Comparison of ENCODE assay signal across 9 cellular contexts in genomic region chr19:39671739-39672363, GRCh38. TPM values are rescaled to one million over a fixed set of nuclear protein-coding genes. Genes with fewer than 3 reads are reported as not detected.
DNase-seq lines count a peak whose midpoint lies in the region; ATAC-seq and TF ChIP-seq lines count a peak whose summit lies in the region.
"Had no signal": no experiment of that assay in that cellular context is flagged by ENCODE, and none has a peak within 500 bp of the region (broad histone marks: within the 10 kb centered on the region; RNA-seq: fewer than 3 reads in every experiment).

No MANE protein-coding gene starts in this region.

- peaks cover 3% of the 10 kb centered on the region for H3K4me1 Mint-ChIP-seq in CD14-positive monocyte

- H3K79me2 ChIP-seq in GM23248 (ENCODE audit: insufficient read depth) (no peaks in the 10 kb centered on the region), osteoblast (ENCODE audit: insufficient read depth, low read length) (no peaks in the 10 kb centered on the region)

- no peak overlapping the region for H3K27ac Mint-ChIP-seq in CD14-positive monocyte

- H3K9ac ChIP-seq in GM23248 = no peak overlapping the region

- peaks cover 3 to 11% (median 9%) of the 10 kb centered on the region in 3 donors for H3K27me3 Mint-ChIP-seq in CD14-positive monocyte (ENCODE audit: low read depth in 3 of 3)

- H3K9me3 Mint-ChIP-seq in CD14-positive monocyte = peaks cover 0 to under 1% (median 0%) of the 10 kb centered on the region in 7 donors

- H3K4me3 ChIP-seq in GM23248 (no peak overlapping the region), osteoblast (ENCODE audit: insufficient read depth, low read length) (no peak overlapping the region)
- H3K4me3 ChIP-seq: skin epidermis had no signal

- H3K4me2 ChIP-seq in GM23248 (ENCODE audit: unreplicated experiment) (no peak overlapping the region), osteoblast (ENCODE audit: insufficient read depth, low read length) (no peak overlapping the region)

- H3K27ac ChIP-seq in GM23248 = no peak overlapping the region
- no peak overlapping the region for H3K27ac ChIP-seq in osteoblast (ENCODE audit: low read depth, low read length)
- H3K27ac ChIP-seq: skin epidermis had no signal

- H4K20me1 ChIP-seq in GM23248 (ENCODE audit: insufficient read depth) (no peaks in the 10 kb centered on the region), osteoblast (ENCODE audit: insufficient read depth, low read length) (no peaks in the 10 kb centered on the region)

- H3F3A ChIP-seq in GM23248 (ENCODE audit: insufficient read depth) = no peaks in the 10 kb centered on the region

- H3K27me3 ChIP-seq in GM23248 (replicated peaks; ENCODE audit: insufficient read depth) = peaks cover 2% of the 10 kb centered on the region
- H3K27me3 ChIP-seq in osteoblast (ENCODE audit: insufficient read depth, low read length) = peaks cover 3% of the 10 kb centered on the region

- H2AFZ ChIP-seq in GM23248 (no peak overlapping the region), osteoblast (ENCODE audit: low read length) (no peak overlapping the region)

- H3K9me3 ChIP-seq in GM23248 (ENCODE audit: low read depth) = no peaks in the 10 kb centered on the region
- H3K9me3 ChIP-seq in osteoblast (ENCODE audit: low read depth, low read length) = no peaks in the 10 kb centered on the region

- intact Hi-C loops in CD14-positive monocyte (cut with micrococcal nuclease) = loop anchor here (2.0 to 10.0 kb wide), 2 partner anchors 119 to 177 kb away; partner anchors contain the start of gene DLL3 (in 1 of the 2)

- no peak for ATAC-seq in HG03342 (IDR thresholded peaks at IDR 0.05; ENCODE audit: unreplicated experiment)
- no peak for ATAC-seq in GM19351 (IDR thresholded peaks at IDR 0.05; ENCODE audit: unreplicated experiment)

- H3K4me3 Mint-ChIP-seq in CD14-positive monocyte = no peak overlapping the region

- no peaks in the 10 kb centered on the region for H3K36me3 Mint-ChIP-seq in CD14-positive monocyte

- H3K4me1 ChIP-seq in GM23248 (ENCODE audit: insufficient read depth) (no peaks in the 10 kb centered on the region), osteoblast (ENCODE audit: insufficient read depth, low read length) (no peaks in the 10 kb centered on the region)

- no peak for DNase-seq in CD14-positive monocyte (ENCODE audit: low spot score)
- peak; percentile 60 for DNase-seq in GM23248
- peak; percentile 48 for DNase-seq in NCI-H510A treated with DMSO at 0.1 percent for 48 hours (lab: John Stamatoyannopoulos, UW)
- peak; percentile 54 to 57 for DNase-seq in activated CD4-positive, alpha-beta T cell treated with anti-CD3 and anti-CD28 coated beads for 4 hours
- DNase-seq in fibroblast of gingiva (ENCODE audit: low read depth) = peak; percentile 24
- DNase-seq in osteoblast (ENCODE audit: insufficient read length, low spot score, missing footprints) = peak; percentile 6

- H3K9me2 ChIP-seq in GM23248 (ENCODE audit: insufficient read depth) = no peaks in the 10 kb centered on the region

- TF ChIP-seq CTCF in CD14-positive monocyte (IDR thresholded peaks at IDR 0.05) (peak; percentile 52), osteoblast (IDR thresholded peaks at IDR 0.05; ENCODE audit: extremely low read depth, low read depth, low read length) (peak; percentile 52)

- 4 to 7% methylated on average over 9 of the region's 9 CpGs for WGBS in GM23248 (ENCODE audit: low coverage in 1 of 2, low lambda C conversion rate in 2 of 2, missing lambda C conversion rate in 2 of 2), 2 experiments

- H3K36me3 ChIP-seq in GM23248 (ENCODE audit: low read depth) (no peaks in the 10 kb centered on the region), osteoblast (ENCODE audit: insufficient read depth, low read length) (no peaks in the 10 kb centered on the region)

- in situ Hi-C loops in GM23248 (cut with MboI) = no loop called here

RNA-seq across cellular contexts. Expression of gene LGALS16, which starts 16.1 kb away (rescaled TPM):
- polyA plus RNA-seq in CD14-positive monocyte = not detected
- total RNA-seq in GM23248 (2014; rRNA removed; shearing (Covaris generic)) = not detected in 2 replicates
- not detected in 2 replicates for polyA plus RNA-seq in GM23248 (2016; fragmentation: Nextera tagmentation; extraction: Ambion mirVana)
- not detected in 2 replicates for total RNA-seq in osteoblast

RNA-seq across cellular contexts. Expression of gene LGALS14, which starts 32.4 kb away (rescaled TPM):
- polyA plus RNA-seq in CD14-positive monocyte (not detected), GM23248 (2016; fragmentation: Nextera tagmentation; extraction: Ambion mirVana) (not detected in 2 replicates)
- total RNA-seq in GM23248 (2014; rRNA removed; shearing (Covaris generic)) = not detected in 2 replicates
- total RNA-seq in osteoblast = not detected in 2 replicates
